ENCODE assay signal across 12 cellular contexts in genomic region chr6:40788661-40789111, GRCh38.
DNase-seq lines count a peak whose midpoint lies in the region; ATAC-seq and TF ChIP-seq lines count a peak whose summit lies in the region.
"Had no signal": no experiment of that assay in that cellular context is flagged by ENCODE, and none has a peak within 500 bp of the region (broad histone marks: within the 10 kb centered on the region; RNA-seq: fewer than 3 reads in every experiment).

No MANE protein-coding gene starts in this region.

- peak overlapping the region; percentile 81 for H3K27ac Mint-ChIP-seq in activated naive CD4-positive, alpha-beta T cell treated with anti-CD3 and anti-CD28 coated beads, Interleukin-2, amount 10 ng/mL, durations not matched to agents 7 days and 5 days
- peak overlapping the region; percentile 88 to 97 (median 94) for H3K27ac Mint-ChIP-seq in immature natural killer cell
- H3K27ac Mint-ChIP-seq: progenitor cell of endocrine pancreas had no signal

- H3K4me3 ChIP-seq in AG10803 (ENCODE audit: low read length) (no peak overlapping the region), HUES6 (ENCODE audit: low read depth, low read length) (no peak overlapping the region), ascending aorta (no peak overlapping the region)
- H3K4me3 ChIP-seq: body of pancreas had no signal

- H3K36me3 ChIP-seq in HUES6 (ENCODE audit: control insufficient read depth, insufficient read depth, low read length), result no peaks in the 10 kb centered on the region
- no peaks in the 10 kb centered on the region for H3K36me3 ChIP-seq in ascending aorta

- H3K4me1 Mint-ChIP-seq in activated naive CD4-positive, alpha-beta T cell treated with anti-CD3 and anti-CD28 coated beads, Interleukin-2, amount 10 ng/mL, durations not matched to agents 7 days and 5 days, result peaks cover 32% of the 10 kb centered on the region
- peaks cover 52 to 54% of the 10 kb centered on the region in 2 donors for H3K4me1 Mint-ChIP-seq in immature natural killer cell

- H3K4me1 ChIP-seq in HUES6 (ENCODE audit: control insufficient read depth, insufficient read depth, low read length) (peaks cover 35% of the 10 kb centered on the region; the same call in 1 of the 2 replicates), ascending aorta (no peaks in the 10 kb centered on the region)
- H3K4me1 ChIP-seq: body of pancreas had no signal

- H3K9ac ChIP-seq in HUES6 (ENCODE audit: low read length), result peak overlapping the region; percentile 5

- no peaks in the 10 kb centered on the region for H3K36me3 Mint-ChIP-seq in activated naive CD4-positive, alpha-beta T cell treated with anti-CD3 and anti-CD28 coated beads, Interleukin-2, amount 10 ng/mL, durations not matched to agents 7 days and 5 days
- H3K36me3 Mint-ChIP-seq in immature natural killer cell, result peaks cover 0 to 5% (median 0%) of the 10 kb centered on the region in 3 donors

- ATAC-seq in HG02885 (IDR thresholded peaks at IDR 0.05; ENCODE audit: poor library complexity, unreplicated experiment), result no peak
- ATAC-seq: body of pancreas had no signal

- intact Hi-C loops in ascending aorta (cut with DNase I), result no loop called here

- H3K4me3 Mint-ChIP-seq in activated naive CD4-positive, alpha-beta T cell treated with anti-CD3 and anti-CD28 coated beads, Interleukin-2, amount 10 ng/mL, durations not matched to agents 7 days and 5 days, result no peak overlapping the region
- peak overlapping the region; percentile 62 to 85 (median 70) for H3K4me3 Mint-ChIP-seq in immature natural killer cell

- CTCF ChIA-PET in activated naive CD4-positive, alpha-beta T cell treated with anti-CD3 and anti-CD28 coated beads, Interleukin-2, amount 10 ng/mL, durations not matched to agents 7 days and 5 days (lab: Charles Lee), result interaction anchor here (1.5 kb wide), 1 partner anchor 42 kb away, joined by 3 read pairs; no protein-coding TSS in a partner anchor

- H3K9me3 ChIP-seq in HUES6 (ENCODE audit: control insufficient read depth, insufficient read depth, low read depth, low read length), result no peaks in the 10 kb centered on the region
- H3K9me3 ChIP-seq in ascending aorta, result no peaks in the 10 kb centered on the region
- H3K9me3 ChIP-seq: body of pancreas had no signal

- no peaks in the 10 kb centered on the region for H3K9me3 Mint-ChIP-seq in activated naive CD4-positive, alpha-beta T cell treated with anti-CD3 and anti-CD28 coated beads, Interleukin-2, amount 10 ng/mL, durations not matched to agents 7 days and 5 days
- no peaks in the 10 kb centered on the region for H3K9me3 Mint-ChIP-seq in immature natural killer cell

- H3K27ac ChIP-seq in HUES6 (ENCODE audit: low read depth, low read length) (0 out of 2 replicates have a peak overlapping the region, but pooled peaks have one; percentile 48), ascending aorta (no peak overlapping the region)

- H3K27me3 ChIP-seq in HUES6 (ENCODE audit: control insufficient read depth, insufficient read depth, low read length), result no peaks in the 10 kb centered on the region
- H3K27me3 ChIP-seq in ascending aorta, result no peaks in the 10 kb centered on the region
- H3K27me3 ChIP-seq: body of pancreas had no signal

- no peaks in the 10 kb centered on the region for H3K27me3 Mint-ChIP-seq in activated naive CD4-positive, alpha-beta T cell treated with anti-CD3 and anti-CD28 coated beads, Interleukin-2, amount 10 ng/mL, durations not matched to agents 7 days and 5 days
- H3K27me3 Mint-ChIP-seq in immature natural killer cell (ENCODE audit: low read depth in 3 of 3), result peaks cover 2 to 7% (median 2%) of the 10 kb centered on the region in 3 donors

- TF ChIP-seq CTCF in AG10803 (conservative IDR thresholded peaks at IDR 0.05; ENCODE audit: low read length), result no peak
- TF ChIP-seq CTCF in ascending aorta (IDR thresholded peaks at IDR 0.05), result no peak

- DNase-seq in AG10803 (ENCODE audit: low read depth) (peak; percentile 43), immature natural killer cell (peak; percentile 54 to 60 (median 55)), LoVo (ENCODE audit: low spot score) (no peak), RKO (ENCODE audit: low spot score) (no peak), ascending aorta (ENCODE audit: low spot score in 2 of 2) (no peak)
- no peak for DNase-seq in activated naive CD4-positive, alpha-beta T cell treated with anti-CD3 and anti-CD28 coated beads, Interleukin-2, amount 10 ng/mL, durations not matched to agents 7 days and 5 days
- DNase-seq: foreskin melanocyte, NCI-H2107 had no signal

Comparison
In these comparisons a context has a peak if more than half of its experiments do, and no peak if none do; other contexts are left out.
1. DNase-seq: peak in AG10803 (single experiment) and immature natural killer cell (3 of 3); none in activated naive CD4-positive, alpha-beta T cell treated with anti-CD3 and anti-CD28 coated beads, Interleukin-2, amount 10 ng/mL, durations not matched to agents 7 days and 5 days (single experiment), LoVo (single experiment), RKO (single experiment) and ascending aorta (0 of 2).